20 cellular contexts compared by ENCODE assay signal in genomic region chr7:155491812-155492211, GRCh38. TPM values are rescaled to one million over a fixed set of nuclear protein-coding genes. Genes with fewer than 3 reads are reported as not detected.
DNase-seq lines count a peak whose midpoint lies in the region; ATAC-seq and TF ChIP-seq lines count a peak whose summit lies in the region.
"Had no signal": no experiment of that assay in that cellular context is flagged by ENCODE, and none has a peak within 500 bp of the region (broad histone marks: within the 10 kb centered on the region; RNA-seq: fewer than 3 reads in every experiment).

No MANE protein-coding gene starts in this region.

- no peak for TF ChIP-seq CTCF in WTC11 (IDR thresholded peaks at IDR 0.05)
- no peak for TF ChIP-seq CTCF in osteocyte (IDR thresholded peaks at IDR 0.05)
- TF ChIP-seq CTCF in spleen (IDR thresholded peaks at IDR 0.05 in 8 of 11, conservative IDR thresholded peaks at IDR 0.05 in 3 of 11): no peak

- peak overlapping the region; percentile 53; the same call in 1 of the 2 replicates for H3K4me3 ChIP-seq in iPS-18c (ENCODE audit: insufficient read depth, low read depth, low read length)
- H3K4me3 ChIP-seq in spleen: peak overlapping the region in 3 of 8 donors; percentile 41 to 71 (median 55)
- H3K4me3 ChIP-seq: A549, lung had no signal

- no peaks in the 10 kb centered on the region for H3K36me3 ChIP-seq in spleen
- H3K36me3 ChIP-seq: breast epithelium had no signal

- H3K36me3 Mint-ChIP-seq in activated CD8-positive, alpha-beta memory T cell treated with anti-CD3 and anti-CD28 coated beads, Interleukin-2, amount 10 ng/mL, durations not matched to agents 7 days and 5 days: peaks cover 2% of the 10 kb centered on the region
- H3K36me3 Mint-ChIP-seq in WTC11 (no peaks in the 10 kb centered on the region), osteocyte (ENCODE audit: unreplicated experiment) (peaks cover 2% of the 10 kb centered on the region)

- peaks cover 20% of the 10 kb centered on the region for H3K4me1 Mint-ChIP-seq in activated CD8-positive, alpha-beta memory T cell treated with anti-CD3 and anti-CD28 coated beads, Interleukin-2, amount 10 ng/mL, durations not matched to agents 7 days and 5 days
- H3K4me1 Mint-ChIP-seq in WTC11 (peaks cover 43% of the 10 kb centered on the region), osteocyte (ENCODE audit: unreplicated experiment) (peaks cover 17% of the 10 kb centered on the region)

- H3K27ac ChIP-seq in spleen: no peak overlapping the region
- H3K27ac ChIP-seq in caudate nucleus (ENCODE audit: low read depth, low read length): no peak overlapping the region
- H3K27ac ChIP-seq: A549, breast epithelium, parathyroid adenoma had no signal

- H3K27ac Mint-ChIP-seq in activated CD8-positive, alpha-beta memory T cell treated with anti-CD3 and anti-CD28 coated beads, Interleukin-2, amount 10 ng/mL, durations not matched to agents 7 days and 5 days: no peak overlapping the region
- no peak overlapping the region for H3K27ac Mint-ChIP-seq in WTC11
- no peak overlapping the region for H3K27ac Mint-ChIP-seq in osteocyte (ENCODE audit: unreplicated experiment)

- POLR2A ChIA-PET in WTC11 (lab: Charles Lee): no interaction called here

- no peaks in the 10 kb centered on the region for H3K9me3 Mint-ChIP-seq in activated CD8-positive, alpha-beta memory T cell treated with anti-CD3 and anti-CD28 coated beads, Interleukin-2, amount 10 ng/mL, durations not matched to agents 7 days and 5 days (ENCODE audit: low read depth)
- no peaks in the 10 kb centered on the region for H3K9me3 Mint-ChIP-seq in WTC11
- H3K9me3 Mint-ChIP-seq in osteocyte (ENCODE audit: unreplicated experiment): no peaks in the 10 kb centered on the region

- peak; percentile 52 for DNase-seq in activated CD8-positive, alpha-beta memory T cell treated with anti-CD3 and anti-CD28 coated beads for 24 hours
- DNase-seq in activated CD8-positive, alpha-beta memory T cell treated with anti-CD3 and anti-CD28 coated beads, Interleukin-2, amount 10 ng/mL, durations not matched to agents 7 days and 5 days: no peak
- DNase-seq in WTC11 (ENCODE audit: low spot score): no peak
- DNase-seq in osteocyte (ENCODE audit: extremely low spot score, unreplicated experiment): peak; percentile 75
- DNase-seq in spleen: no peak
- no peak for DNase-seq in iPS-NIHi11 (ENCODE audit: low spot score)
- DNase-seq in caudate nucleus (lab: John Stamatoyannopoulos, UW): no peak
- DNase-seq: EL; IMR-90; NCI-H2107; SK-N-SH; small intestine; stimulated activated naive CD4-positive, alpha-beta T cell treated with Interleukin-2 at 50 U/mL for 16 hours had no signal

- H3K9me3 ChIP-seq in iPS-18c (ENCODE audit: control insufficient read depth, insufficient read depth, low read length) (no peaks in the 10 kb centered on the region), spleen (no peaks in the 10 kb centered on the region)
- H3K9me3 ChIP-seq: A549, breast epithelium, SK-N-SH had no signal

- TF ChIP-seq POLR2A in spleen (IDR thresholded peaks at IDR 0.05): no peak

- ATAC-seq in activated CD8-positive, alpha-beta memory T cell treated with anti-CD3 and anti-CD28 coated beads, Interleukin-2, amount 10 ng/mL, durations not matched to agents 7 days and 5 days: no peak
- no peak for ATAC-seq in WTC11
- ATAC-seq: A549, Panc1 had no signal

- no peak overlapping the region for H3K4me3 Mint-ChIP-seq in activated CD8-positive, alpha-beta memory T cell treated with anti-CD3 and anti-CD28 coated beads, Interleukin-2, amount 10 ng/mL, durations not matched to agents 7 days and 5 days
- H3K4me3 Mint-ChIP-seq in WTC11 (peak overlapping the region; percentile 83), osteocyte (ENCODE audit: unreplicated experiment) (no peak overlapping the region)

- 41 to 64% (median 49%) methylated on average over 11 of the region's 11 CpGs for WGBS in spleen, 5 donors

- H3K27me3 ChIP-seq in spleen (replicated peaks in 1 of 7): peaks cover 0 to 93% (median 14%) of the 10 kb centered on the region in 7 donors

- H3K4me1 ChIP-seq in spleen: peaks cover 0 to 22% (median 18%) of the 10 kb centered on the region in 6 donors
- H3K4me1 ChIP-seq: A549, parathyroid adenoma had no signal

- H3K27me3 Mint-ChIP-seq in activated CD8-positive, alpha-beta memory T cell treated with anti-CD3 and anti-CD28 coated beads, Interleukin-2, amount 10 ng/mL, durations not matched to agents 7 days and 5 days: peaks cover 49% of the 10 kb centered on the region
- peaks cover 80% of the 10 kb centered on the region for H3K27me3 Mint-ChIP-seq in WTC11 (ENCODE audit: low read depth)
- peaks cover 7% of the 10 kb centered on the region for H3K27me3 Mint-ChIP-seq in osteocyte (ENCODE audit: unreplicated experiment)

- CTCF ChIA-PET in activated CD8-positive, alpha-beta memory T cell treated with anti-CD3 and anti-CD28 coated beads, Interleukin-2, amount 10 ng/mL, durations not matched to agents 7 days and 5 days (lab: Charles Lee): no interaction called here
- CTCF ChIA-PET in WTC11 (lab: Charles Lee): interaction anchor here (0.9 kb wide), 1 partner anchor 107 kb away, joined by 3 read pairs; no protein-coding TSS in a partner anchor

- intact Hi-C loops in spleen (cut with DNase I; ENCODE audit: low total_unique reads): no loop called here

TF ChIP-seq in WTC11, 78 proteins besides CTCF, POLR2A, EP300 and RAD21 (continues in another document):
- TF ChIP-seq ZNF281 (CRISPR knock-in tag; IDR thresholded peaks at IDR 0.05) (no peak), E2F5 (CRISPR knock-in tag; IDR thresholded peaks at IDR 0.05) (no peak), GTF2I (CRISPR knock-in tag; conservative IDR thresholded peaks at IDR 0.05) (no peak), ZNF121 (CRISPR knock-in tag; IDR thresholded peaks at IDR 0.05) (no peak)
- TF ChIP-seq, protein P1, sequence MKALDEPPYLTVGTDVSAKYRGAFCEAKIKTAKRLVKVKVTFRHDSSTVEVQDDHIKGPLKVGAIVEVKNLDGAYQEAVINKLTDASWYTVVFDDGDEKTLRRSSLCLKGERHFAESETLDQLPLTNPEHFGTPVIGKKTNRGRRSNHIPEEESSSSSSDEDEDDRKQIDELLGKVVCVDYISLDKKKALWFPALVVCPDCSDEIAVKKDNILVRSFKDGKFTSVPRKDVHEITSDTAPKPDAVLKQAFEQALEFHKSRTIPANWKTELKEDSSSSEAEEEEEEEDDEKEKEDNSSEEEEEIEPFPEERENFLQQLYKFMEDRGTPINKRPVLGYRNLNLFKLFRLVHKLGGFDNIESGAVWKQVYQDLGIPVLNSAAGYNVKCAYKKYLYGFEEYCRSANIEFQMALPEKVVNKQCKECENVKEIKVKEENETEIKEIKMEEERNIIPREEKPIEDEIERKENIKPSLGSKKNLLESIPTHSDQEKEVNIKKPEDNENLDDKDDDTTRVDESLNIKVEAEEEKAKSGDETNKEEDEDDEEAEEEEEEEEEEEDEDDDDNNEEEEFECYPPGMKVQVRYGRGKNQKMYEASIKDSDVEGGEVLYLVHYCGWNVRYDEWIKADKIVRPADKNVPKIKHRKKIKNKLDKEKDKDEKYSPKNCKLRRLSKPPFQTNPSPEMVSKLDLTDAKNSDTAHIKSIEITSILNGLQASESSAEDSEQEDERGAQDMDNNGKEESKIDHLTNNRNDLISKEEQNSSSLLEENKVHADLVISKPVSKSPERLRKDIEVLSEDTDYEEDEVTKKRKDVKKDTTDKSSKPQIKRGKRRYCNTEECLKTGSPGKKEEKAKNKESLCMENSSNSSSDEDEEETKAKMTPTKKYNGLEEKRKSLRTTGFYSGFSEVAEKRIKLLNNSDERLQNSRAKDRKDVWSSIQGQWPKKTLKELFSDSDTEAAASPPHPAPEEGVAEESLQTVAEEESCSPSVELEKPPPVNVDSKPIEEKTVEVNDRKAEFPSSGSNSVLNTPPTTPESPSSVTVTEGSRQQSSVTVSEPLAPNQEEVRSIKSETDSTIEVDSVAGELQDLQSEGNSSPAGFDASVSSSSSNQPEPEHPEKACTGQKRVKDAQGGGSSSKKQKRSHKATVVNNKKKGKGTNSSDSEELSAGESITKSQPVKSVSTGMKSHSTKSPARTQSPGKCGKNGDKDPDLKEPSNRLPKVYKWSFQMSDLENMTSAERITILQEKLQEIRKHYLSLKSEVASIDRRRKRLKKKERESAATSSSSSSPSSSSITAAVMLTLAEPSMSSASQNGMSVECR (CRISPR knock-in tag; IDR thresholded peaks at IDR 0.05; ENCODE audit: borderline replicate concordance): no peak

RNA-seq across cellular contexts. Expression of gene EN2, which starts 33.9 kb away (rescaled TPM):
- total RNA-seq in activated CD8-positive, alpha-beta memory T cell treated with anti-CD3 and anti-CD28 coated beads, Interleukin-2, amount 10 ng/mL, durations not matched to agents 7 days and 5 days: not detected
- not detected in 3 replicates for total RNA-seq in WTC11 (2021)
- 3.3 and 3.4 TPM in 2 replicates for total RNA-seq in osteocyte
- not detected for total RNA-seq in spleen
- polyA plus RNA-seq in spleen: under 1 TPM in 2 of 3 donors, not detected in 1; 0.03 to 0.04 TPM
- total RNA-seq: IMR-90, urinary bladder had no signal
- polyA plus RNA-seq: IMR-90, small intestine had no signal

RNA-seq across cellular contexts. Expression of gene CNPY1, which starts 54.5 kb away (rescaled TPM):
- not detected for total RNA-seq in activated CD8-positive, alpha-beta memory T cell treated with anti-CD3 and anti-CD28 coated beads, Interleukin-2, amount 10 ng/mL, durations not matched to agents 7 days and 5 days
- total RNA-seq in WTC11 (2021): 0.09 TPM in 2 of 3 replicates, not detected in the other
- not detected in 2 replicates for total RNA-seq in osteocyte
- total RNA-seq in spleen: not detected
- polyA plus RNA-seq in spleen: not detected
- total RNA-seq: IMR-90, lung had no signal
- polyA plus RNA-seq: A549, IMR-90, lung, SK-N-SH, small intestine, urinary bladder had no signal

Comparison
In these comparisons a context has a peak if more than half of its experiments do, and no peak if none do; other contexts are left out.
1. DNase-seq: peak in activated CD8-positive, alpha-beta memory T cell treated with anti-CD3 and anti-CD28 coated beads for 24 hours (single experiment) and osteocyte (single experiment); none in activated CD8-positive, alpha-beta memory T cell treated with anti-CD3 and anti-CD28 coated beads, Interleukin-2, amount 10 ng/mL, durations not matched to agents 7 days and 5 days (single experiment), WTC11 (single experiment), spleen (single experiment), iPS-NIHi11 (single experiment) and caudate nucleus (0 of 61).